1 cellular context compared by ENCODE assay signal in genomic region chr1:152497273-152497672, GRCh38.
TF ChIP-seq lines count a peak whose summit lies in the region.

No MANE protein-coding gene starts in this region.

TF ChIP-seq in GM12878, 131 proteins besides CTCF, POLR2A, EP300 and RAD21 (continued from another document):
- TF ChIP-seq BCL3 (IDR thresholded peaks at IDR 0.05; ENCODE audit: borderline replicate concordance, insufficient read depth, low read depth, low read length, poor library complexity, severe bottlenecking) (no peak), ZNF24 (IDR thresholded peaks at IDR 0.05) (no peak), FOXK2 (IDR thresholded peaks at IDR 0.05) (no peak), SRF (IDR thresholded peaks at IDR 0.05; ENCODE audit: low read depth in 2 of 2, low read length in 2 of 2) (no peak), SREBF2 (IDR thresholded peaks at IDR 0.05; ENCODE audit: low read length) (no peak), MXI1 (IDR thresholded peaks at IDR 0.05; ENCODE audit: low read depth, low read length) (no peak), KLF5 (IDR thresholded peaks at IDR 0.05; ENCODE audit: partially characterized antibody) (no peak), NR2C2 (IDR thresholded peaks at IDR 0.05; ENCODE audit: borderline replicate concordance, control insufficient read depth, insufficient read length, low read depth) (no peak), ZBTB33 (IDR thresholded peaks at IDR 0.05) (no peak), ZBTB11 (CRISPR knock-in tag; IDR thresholded peaks at IDR 0.05) (no peak)
